In the genomic region with DNA sequence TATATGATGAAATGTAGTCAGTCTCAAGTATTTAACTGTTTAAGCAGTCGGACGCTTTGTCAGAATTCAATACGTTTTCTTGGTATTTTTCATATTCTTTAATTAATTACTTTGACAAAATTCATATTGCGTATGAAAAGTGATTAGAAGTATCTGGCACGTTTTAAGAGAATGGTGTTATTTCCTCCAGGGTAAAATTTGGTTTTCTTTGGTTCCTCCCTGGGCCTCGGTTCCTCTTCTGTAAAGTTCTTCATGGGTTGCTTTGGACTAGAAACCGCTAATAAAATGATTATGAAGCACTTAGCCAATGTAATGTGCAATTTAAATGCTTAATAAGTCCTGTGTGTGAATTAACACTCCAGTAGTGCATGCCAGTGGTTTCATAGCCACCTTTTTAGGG, we compare ENCODE assay signal across 8 cellular contexts. TPM values are rescaled to one million over a fixed set of nuclear protein-coding genes. Genes with fewer than 3 reads are reported as not detected.
DNase-seq lines count a peak whose midpoint lies in the region; ATAC-seq and TF ChIP-seq lines count a peak whose summit lies in the region.
"Had no signal": no experiment of that assay in that cellular context is flagged by ENCODE, and none has a peak within 500 bp of the region (broad histone marks: within the 10 kb centered on the region; RNA-seq: fewer than 3 reads in every experiment).

No MANE protein-coding gene starts in this region.

- peaks cover 59% of the 10 kb centered on the region for H4K20me1 ChIP-seq in smooth muscle cell (ENCODE audit: low read depth)

- peaks cover 10% of the 10 kb centered on the region for H3F3A ChIP-seq in smooth muscle cell (ENCODE audit: low read depth)

- peak overlapping the region; percentile 85 for H3K4me2 ChIP-seq in smooth muscle cell

- 40% methylated on average over 7 of the region's 7 CpGs for WGBS in smooth muscle cell (ENCODE audit: low lambda C conversion rate)

- H3K4me3 ChIP-seq in H7 (ENCODE audit: insufficient read depth, low read depth, low read length): peak overlapping the region; percentile 90
- H3K4me3 ChIP-seq in SJCRH30: peak overlapping the region; percentile 95
- H3K4me3 ChIP-seq in fibroblast of the aortic adventitia (ENCODE audit: low read depth, low read length): peak overlapping the region; percentile 95
- peak overlapping the region; percentile 100 for H3K4me3 ChIP-seq in smooth muscle cell

- H3K9me3 ChIP-seq in SJCRH30 (replicated peaks): no peaks in the 10 kb centered on the region
- no peaks in the 10 kb centered on the region for H3K9me3 ChIP-seq in smooth muscle cell (replicated peaks; ENCODE audit: low read depth)

- H3K36me3 ChIP-seq in H7 (replicated peaks; ENCODE audit: control insufficient read depth, insufficient read depth, low read length) (no peaks in the 10 kb centered on the region), SJCRH30 (no peaks in the 10 kb centered on the region), smooth muscle cell (ENCODE audit: low read depth) (no peaks in the 10 kb centered on the region)

- ATAC-seq in HG02970 (IDR thresholded peaks at IDR 0.05; ENCODE audit: low FRiP score, unreplicated experiment) (no peak), GM18858 (IDR thresholded peaks at IDR 0.05; ENCODE audit: unreplicated experiment) (no peak), HG02588 (IDR thresholded peaks at IDR 0.05; ENCODE audit: unreplicated experiment) (no peak)

- no peak overlapping the region for H2AFZ ChIP-seq in smooth muscle cell (ENCODE audit: low read depth)

- peaks cover 65% of the 10 kb centered on the region for H3K79me2 ChIP-seq in smooth muscle cell (ENCODE audit: low read depth)

- TF ChIP-seq CTCF in fibroblast of the aortic adventitia (IDR thresholded peaks at IDR 0.05; ENCODE audit: insufficient read depth, low read length): no peak
- TF ChIP-seq CTCF in smooth muscle cell (IDR thresholded peaks at IDR 0.05; ENCODE audit: borderline replicate concordance, insufficient read depth, poor library complexity, severe bottlenecking): no peak

- H3K9ac ChIP-seq in smooth muscle cell (ENCODE audit: low read depth): no peak overlapping the region

- no peaks in the 10 kb centered on the region for H3K27me3 ChIP-seq in H7 (ENCODE audit: control insufficient read depth, insufficient read depth, low read length)
- H3K27me3 ChIP-seq in SJCRH30: no peaks in the 10 kb centered on the region
- no peaks in the 10 kb centered on the region for H3K27me3 ChIP-seq in smooth muscle cell (ENCODE audit: low read depth)

- H3K27ac ChIP-seq in SJCRH30 (no peak overlapping the region), smooth muscle cell (ENCODE audit: low read depth) (peak overlapping the region; percentile 12)

- DNase-seq in H7 (no peak), SJCRH30 (no peak), fibroblast of the aortic adventitia (ENCODE audit: low read depth) (no peak), smooth muscle cell (lab: John Stamatoyannopoulos, UW; ENCODE audit: unreplicated experiment) (no peak)
- DNase-seq: NK-92 treated with Interleukin-12 subunit alpha and Interleukin-12 subunit beta, amount 100 ng/mL, for 24 hours had no signal

- H3K4me1 ChIP-seq in SJCRH30 (peaks cover 4% of the 10 kb centered on the region), smooth muscle cell (ENCODE audit: low read depth) (peaks cover 21% of the 10 kb centered on the region)

RNA-seq across cellular contexts. Expression of a gene that starts 1.5 kb away (rescaled TPM):
- 16.1 and 23.6 TPM in 2 replicates for total RNA-seq in H7 (2014; rRNA removed; shearing (Covaris generic))
- 11.8 and 12.9 TPM in 2 replicates for total RNA-seq in SJCRH30 (2014; rRNA removed; shearing (Covaris generic))
- 4.0 and 11.4 TPM in 2 replicates for total RNA-seq in fibroblast of the aortic adventitia (ENCODE audit: low replicate concordance)
- 17.6 and 18.9 TPM in 2 replicates for total RNA-seq in smooth muscle cell
- 5.0 and 5.7 TPM in 2 replicates for polyA plus RNA-seq in smooth muscle cell

RNA-seq across cellular contexts. Expression of a gene that starts 22.3 kb away (rescaled TPM):
- total RNA-seq in H7 (2014; rRNA removed; shearing (Covaris generic)): not detected in 2 replicates
- total RNA-seq in SJCRH30 (2014; rRNA removed; shearing (Covaris generic)): not detected in 2 replicates
- not detected in 2 replicates for total RNA-seq in fibroblast of the aortic adventitia (ENCODE audit: low replicate concordance)
- total RNA-seq in smooth muscle cell: not detected in 2 replicates
- polyA plus RNA-seq in smooth muscle cell: 0.34 and 0.39 TPM in 2 replicates

RNA-seq across cellular contexts. Expression of a gene that starts 39.1 kb away (rescaled TPM):
- total RNA-seq in H7 (2014; rRNA removed; shearing (Covaris generic)): 34.0 and 44.0 TPM in 2 replicates
- total RNA-seq in SJCRH30 (2014; rRNA removed; shearing (Covaris generic)): 0.24 and 0.25 TPM in 2 replicates
- total RNA-seq in fibroblast of the aortic adventitia (ENCODE audit: low replicate concordance): 16.5 and 18.3 TPM in 2 replicates
- 10.6 and 13.0 TPM in 2 replicates for total RNA-seq in smooth muscle cell
- polyA plus RNA-seq in smooth muscle cell: 16.8 and 18.7 TPM in 2 replicates

RNA-seq across cellular contexts. Expression of a gene that starts 58.8 kb away (rescaled TPM):
- total RNA-seq in H7 (2014; rRNA removed; shearing (Covaris generic)): 0.31 and 0.37 TPM in 2 replicates
- total RNA-seq in SJCRH30 (2014; rRNA removed; shearing (Covaris generic)): 0.08 TPM in 1 of 2 replicates, not detected in the other
- total RNA-seq in fibroblast of the aortic adventitia (ENCODE audit: low replicate concordance) (0.08 TPM in 1 of 2 replicates, not detected in the other), smooth muscle cell (0.76 and 0.85 TPM in 2 replicates)
- 2.0 and 2.1 TPM in 2 replicates for polyA plus RNA-seq in smooth muscle cell
